8 cellular contexts compared by ENCODE assay signal in genomic region chr16:57092786-57093301, GRCh38. TPM values are rescaled to one million over a fixed set of nuclear protein-coding genes. Genes with fewer than 3 reads are reported as not detected.
DNase-seq lines count a peak whose midpoint lies in the region; ATAC-seq and TF ChIP-seq lines count a peak whose summit lies in the region.

No MANE protein-coding gene starts in this region.

- H3K27me3 ChIP-seq in BLaER1 (no peaks in the 10 kb centered on the region), OCI-LY3 (ENCODE audit: low read depth, low read length) (peaks cover 15% of the 10 kb centered on the region), heart left ventricle (no peaks in the 10 kb centered on the region), psoas muscle (ENCODE audit: insufficient read depth in 3 of 3, low read length in 2 of 3) (no peaks in the 10 kb centered on the region)

- H3K36me3 ChIP-seq in BLaER1 (peaks cover 7% of the 10 kb centered on the region; the same call in 1 of the 2 replicates), OCI-LY3 (replicated peaks; ENCODE audit: low read depth, low read length) (no peaks in the 10 kb centered on the region), heart left ventricle (no peaks in the 10 kb centered on the region), psoas muscle (ENCODE audit: insufficient read depth in 1 of 2, low read depth in 1 of 2) (no peaks in the 10 kb centered on the region)

- H3K9me3 ChIP-seq in BLaER1 (no peaks in the 10 kb centered on the region), OCI-LY3 (ENCODE audit: insufficient read depth, low read length) (no peaks in the 10 kb centered on the region), heart left ventricle (peaks cover 0 to 6% (median 0%) of the 10 kb centered on the region in 12 donors), psoas muscle (no peaks in the 10 kb centered on the region)

- H3K27ac ChIP-seq in BLaER1 (peak overlapping the region; percentile 89), OCI-LY3 (ENCODE audit: low read length) (no peak overlapping the region), heart left ventricle (peak overlapping the region; percentile 76 to 94 (median 84)), psoas muscle (peak overlapping the region; percentile 75)

- H3K4me2 ChIP-seq in BLaER1: peak overlapping the region; percentile 97
- H3K4me2 ChIP-seq in OCI-LY3 (ENCODE audit: low read length): peak overlapping the region; percentile 71

- intact Hi-C loops in heart left ventricle (cut with DNase I): loop anchor here in 4 of 10 donors (5.0 to 10.0 kb wide), 3 partner anchors 52 to 152 kb away; partner anchors contain the start of gene ARL2BP (in 1 of the 4)
- intact Hi-C loops in psoas muscle (cut with DNase I): loop anchor here in 1 of 2 donors (10.0 kb wide), 1 partner anchor 52 kb away; no protein-coding TSS in a partner anchor

- DNase-seq in activated gamma-delta T cell treated with Interleukin-2 at 50 U/mL for 16 hours: peak; percentile 38
- peak; percentile 40 to 75 (median 57) for DNase-seq in heart left ventricle
- DNase-seq in psoas muscle: peak; percentile 55 to 76
- no peak for DNase-seq in NCI-H526 treated with DMSO at 0.1 percent for 48 hours (lab: John Stamatoyannopoulos, UW)

- TF ChIP-seq POLR2A in heart left ventricle (IDR thresholded peaks at IDR 0.05): no peak

- H4K20me1 ChIP-seq in BLaER1 (peaks cover 46% of the 10 kb centered on the region), OCI-LY3 (ENCODE audit: insufficient read depth, low read length) (no peaks in the 10 kb centered on the region)

- peak; percentile 62 for TF ChIP-seq CTCF in OCI-LY3 (IDR thresholded peaks at IDR 0.05; ENCODE audit: low read depth, low read length)
- peak; percentile 50 to 77 (median 65) for TF ChIP-seq CTCF in heart left ventricle (IDR thresholded peaks at IDR 0.05)
- peak; percentile 62 for TF ChIP-seq CTCF in psoas muscle (IDR thresholded peaks at IDR 0.05)

- ATAC-seq in GM21526 (IDR thresholded peaks at IDR 0.05; ENCODE audit: low FRiP score, unreplicated experiment): peak; percentile 33
- peak in 3 of 4 donors; percentile 18 to 42 (median 34) for ATAC-seq in heart left ventricle
- ATAC-seq in psoas muscle: peak; percentile 64 to 80 (median 69)
- no peak for ATAC-seq in HG03457 (IDR thresholded peaks at IDR 0.05; ENCODE audit: unreplicated experiment)

- H2AFZ ChIP-seq in OCI-LY3 (ENCODE audit: low read depth, low read length): 0 out of 2 replicates have a peak overlapping the region, but pooled peaks have one; percentile 24

- H3K4me3 ChIP-seq in BLaER1: peak overlapping the region; percentile 90
- peak overlapping the region; percentile 83 for H3K4me3 ChIP-seq in OCI-LY3 (ENCODE audit: low read length)
- peak overlapping the region; percentile 66 to 98 (median 88) for H3K4me3 ChIP-seq in heart left ventricle
- H3K4me3 ChIP-seq in psoas muscle: peak overlapping the region; percentile 81

- no peaks in the 10 kb centered on the region for H3K79me2 ChIP-seq in OCI-LY3 (ENCODE audit: low read length)

- H3K4me1 ChIP-seq in BLaER1 (peaks cover 69% of the 10 kb centered on the region), OCI-LY3 (ENCODE audit: low read length) (peaks cover 7% of the 10 kb centered on the region), heart left ventricle (peaks cover 2 to 47% (median 15%) of the 10 kb centered on the region in 12 donors), psoas muscle (peaks cover 5% of the 10 kb centered on the region)

- 0 to 2% (median 0%) methylated on average over 10 to 51 of the region's 51 CpGs for WGBS in heart left ventricle, 4 donors
- WGBS in psoas muscle, 3 donors: 0% methylated on average over 13 to 51 of the region's 51 CpGs

- peak overlapping the region; percentile 86 for H3K9ac ChIP-seq in BLaER1
- peak overlapping the region; percentile 70 for H3K9ac ChIP-seq in OCI-LY3 (ENCODE audit: low read length)

RNA-seq across cellular contexts. Expression of gene CPNE2, which starts 0.5 kb away (rescaled TPM):
- total RNA-seq in heart left ventricle (10 to 100 TPM in 6 of 9 donors, 1 to 10 TPM in 3; 7.2 to 23.6 (median 11.9) TPM), psoas muscle (10 to 100 TPM in 2 of 4 donors, 1 to 10 TPM in 2; 8.1 to 12.4 (median 10.5) TPM)
- polyA plus RNA-seq in heart left ventricle (10 to 100 TPM; 18.8 to 20.4 TPM), psoas muscle (10 to 100 TPM; 15.1 to 16.9 (median 16.2) TPM)
